Comparison of ENCODE assay signal across 15 cellular contexts in genomic region chr4:153111426-153112070, GRCh38.
DNase-seq lines count a peak whose midpoint lies in the region; ATAC-seq lines count a peak whose summit lies in the region.
"Had no signal": no experiment of that assay in that cellular context is flagged by ENCODE, and none has a peak within 500 bp of the region (broad histone marks: within the 10 kb centered on the region; RNA-seq: fewer than 3 reads in every experiment).

No MANE protein-coding gene starts in this region.

- H3K9me3 Mint-ChIP-seq in stimulated activated effector memory CD8-positive, alpha-beta T cell treated with anti-CD3 and anti-CD28 coated beads, Interleukin-12 subunit alpha, Interleukin-12 subunit beta, amount 100 ng/mL, for 72 hours = no peaks in the 10 kb centered on the region

- peak; percentile 31 to 52 for DNase-seq in NCI-H526 (lab: John Stamatoyannopoulos, UW)
- no peak for DNase-seq in NCI-H526 treated with DMSO at 0.1 percent for 48 hours (lab: John Stamatoyannopoulos, UW)
- peak; percentile 36 for DNase-seq in COLO668 (lab: John Stamatoyannopoulos, UW; ENCODE audit: unreplicated experiment)
- DNase-seq in activated CD8-positive, alpha-beta memory T cell treated with anti-CD3 and anti-CD28 coated beads, Interleukin-2, amount 50 U/mL, for 48 hours = peak; percentile 46
- DNase-seq in stimulated activated effector memory CD8-positive, alpha-beta T cell treated with anti-CD3 and anti-CD28 coated beads, Interleukin-12 subunit alpha, Interleukin-12 subunit beta, amount 100 ng/mL, for 72 hours (ENCODE audit: low spot score in 2 of 2) = no peak
- no peak for DNase-seq in NCI-H187 (lab: John Stamatoyannopoulos, UW)
- DNase-seq: 8988T, KBM-7, NCI-H2107, NCI-H226, RPMI8226, SIG-M5 had no signal

- peak overlapping the region; percentile 11 for H3K27ac Mint-ChIP-seq in stimulated activated effector memory CD8-positive, alpha-beta T cell treated with anti-CD3 and anti-CD28 coated beads, Interleukin-12 subunit alpha, Interleukin-12 subunit beta, amount 100 ng/mL, for 72 hours
- H3K27ac Mint-ChIP-seq: CD14-positive monocyte had no signal

- ATAC-seq in stimulated activated effector memory CD8-positive, alpha-beta T cell treated with anti-CD3 and anti-CD28 coated beads, Interleukin-12 subunit alpha, Interleukin-12 subunit beta, amount 100 ng/mL, for 72 hours = no peak
- ATAC-seq in HG02885 (IDR thresholded peaks at IDR 0.05; ENCODE audit: poor library complexity, unreplicated experiment) (no peak), GM18498 (IDR thresholded peaks at IDR 0.05; ENCODE audit: unreplicated experiment) (no peak)

- peaks cover 6% of the 10 kb centered on the region for H3K36me3 Mint-ChIP-seq in stimulated activated effector memory CD8-positive, alpha-beta T cell treated with anti-CD3 and anti-CD28 coated beads, Interleukin-12 subunit alpha, Interleukin-12 subunit beta, amount 100 ng/mL, for 72 hours
- H3K36me3 Mint-ChIP-seq: CD14-positive monocyte had no signal

- H3K4me1 Mint-ChIP-seq in stimulated activated effector memory CD8-positive, alpha-beta T cell treated with anti-CD3 and anti-CD28 coated beads, Interleukin-12 subunit alpha, Interleukin-12 subunit beta, amount 100 ng/mL, for 72 hours = peaks cover 13% of the 10 kb centered on the region

- H3K4me3 Mint-ChIP-seq in stimulated activated effector memory CD8-positive, alpha-beta T cell treated with anti-CD3 and anti-CD28 coated beads, Interleukin-12 subunit alpha, Interleukin-12 subunit beta, amount 100 ng/mL, for 72 hours = no peak overlapping the region
- H3K4me3 Mint-ChIP-seq: CD14-positive monocyte had no signal

Comparison
In these comparisons a context has a peak if more than half of its experiments do, and no peak if none do; other contexts are left out.
1. DNase-seq: peak in NCI-H526 (2 of 2), COLO668 (single experiment) and activated CD8-positive, alpha-beta memory T cell treated with anti-CD3 and anti-CD28 coated beads, Interleukin-2, amount 50 U/mL, for 48 hours (single experiment); none in NCI-H526 treated with DMSO at 0.1 percent for 48 hours (single experiment), stimulated activated effector memory CD8-positive, alpha-beta T cell treated with anti-CD3 and anti-CD28 coated beads, Interleukin-12 subunit alpha, Interleukin-12 subunit beta, amount 100 ng/mL, for 72 hours (0 of 2) and NCI-H187 (0 of 2).